In the genomic region with DNA sequence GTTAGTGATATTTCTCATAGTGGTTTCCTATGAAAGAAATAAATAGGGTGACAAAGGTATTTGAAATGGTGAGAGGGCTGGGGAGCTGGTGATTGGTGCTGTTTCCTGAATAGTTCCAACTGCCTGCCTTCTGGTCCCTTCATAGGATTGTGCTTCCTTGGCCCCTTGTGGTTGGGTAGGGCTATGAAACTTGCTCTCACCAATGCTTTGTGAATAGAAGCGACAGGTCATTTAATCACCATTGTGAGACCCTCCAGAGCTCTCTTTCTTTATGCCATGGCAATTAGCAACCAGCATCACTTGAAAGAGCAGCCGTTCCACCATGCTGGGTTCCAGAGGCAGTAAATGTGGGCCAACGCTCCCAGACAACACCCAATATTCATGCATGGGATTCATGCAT, we compare ENCODE assay signal across 21 cellular contexts. TPM values are rescaled to one million over a fixed set of nuclear protein-coding genes. Genes with fewer than 3 reads are reported as not detected.
A peak's percentile ranks its signal among the peaks of the same experiment; 100 is the strongest.
DNase-seq lines count a peak whose midpoint lies in the region; ATAC-seq, FAIRE-seq and TF ChIP-seq lines count a peak whose summit lies in the region.
"Had no signal": no experiment of that assay in that cellular context is flagged by ENCODE, and none has a peak within 500 bp of the region (broad histone marks: within the 10 kb centered on the region; RNA-seq: fewer than 3 reads in every experiment).

No MANE protein-coding gene starts in this region.

- H4K8ac ChIP-seq in neuronal stem cell (ENCODE audit: low read depth, low read length): no peak overlapping the region

- H4K20me1 ChIP-seq in HepG2 (ENCODE audit: insufficient read depth, low read length) (no peaks in the 10 kb centered on the region), K562 (replicated peaks; ENCODE audit: control insufficient read depth, insufficient read depth, low read length) (no peaks in the 10 kb centered on the region)
- H4K20me1 ChIP-seq: BLaER1 had no signal

- H3K79me1 ChIP-seq in neuronal stem cell (ENCODE audit: low read depth, low read length): no peaks in the 10 kb centered on the region

- peak overlapping the region; percentile 35 for H3K18ac ChIP-seq in neuronal stem cell (ENCODE audit: low read length)

- no peak overlapping the region for H3K4me2 ChIP-seq in HepG2 (ENCODE audit: low read depth, low read length)
- H3K4me2 ChIP-seq in K562 (ENCODE audit: insufficient read depth, low read length): no peak overlapping the region
- no peak overlapping the region for H3K4me2 ChIP-seq in neuronal stem cell (ENCODE audit: insufficient read depth, low read length, poor library complexity, severe bottlenecking)
- H3K4me2 ChIP-seq: BLaER1 had no signal

- peak; percentile 53 for ATAC-seq in HepG2
- no peak for ATAC-seq in right lobe of liver
- peak; percentile 47; the same call in 1 of the 3 replicates for ATAC-seq in K562
- ATAC-seq: GM12878 had no signal

- H2AFZ ChIP-seq in HepG2 (ENCODE audit: low read length) (no peak overlapping the region), K562 (ENCODE audit: low read depth, low read length) (no peak overlapping the region), neuronal stem cell (ENCODE audit: low read length) (no peak overlapping the region)

- no peak for TF ChIP-seq POLR2A in HepG2 (IDR thresholded peaks at IDR 0.05; ENCODE audit: insufficient read depth in 1 of 2, low read depth in 2 of 2, low read length in 2 of 2)
- TF ChIP-seq POLR2A in right lobe of liver (IDR thresholded peaks at IDR 0.05): no peak
- TF ChIP-seq POLR2A in K562 (conservative IDR thresholded peaks at IDR 0.05): no peak

- WGBS in HepG2 (ENCODE audit: low lambda C conversion rate): 3% methylated on average over 3 of the region's 3 CpGs
- no CpG with 5 or more reads among the region's 3 CpGs for WGBS in right lobe of liver (ENCODE audit: insufficient coverage, low coverage, low lambda C conversion rate, missing lambda C conversion rate)
- 0% methylated on average over 3 of the region's 3 CpGs for WGBS in K562 (ENCODE audit: insufficient coverage, low coverage, missing lambda C conversion rate)
- no CpG with 5 or more reads among the region's 3 CpGs for WGBS in neuronal stem cell (ENCODE audit: extremely low coverage in 2 of 2, insufficient read length in 2 of 2, insufficient replicate concordance in 1 of 2), 2 donors

- BruUV-seq in HepG2 (replicated peaks; lab: Mats Ljungman, UMichigan) (no TSS peak), K562 (replicated peaks; lab: Mats Ljungman, UMichigan) (no TSS peak)

- H3K4ac ChIP-seq in neuronal stem cell (ENCODE audit: low read length): no peak overlapping the region

- H3K9me1 ChIP-seq in K562 (ENCODE audit: control insufficient read depth, insufficient read depth, low read length): no peaks in the 10 kb centered on the region

- H3K4me1 ChIP-seq in HepG2 (ENCODE audit: insufficient read depth, low read length) (peaks cover 8% of the 10 kb centered on the region; the same call in 1 of the 2 replicates), right lobe of liver (no peaks in the 10 kb centered on the region), K562 (replicated peaks in 1 of 2; ENCODE audit: control insufficient read depth in 2 of 2, insufficient read depth in 2 of 2, low read length in 2 of 2) (no peaks in the 10 kb centered on the region), neuronal stem cell (ENCODE audit: control insufficient read depth in 2 of 2, insufficient read depth in 1 of 2, low read depth in 1 of 2, low read length in 2 of 2) (peaks cover 0 to 4% of the 10 kb centered on the region in 2 donors)
- H3K4me1 ChIP-seq: BLaER1 had no signal

- H3K14ac ChIP-seq in neuronal stem cell (ENCODE audit: low read length): no peak overlapping the region

- no peak overlapping the region for H2BK15ac ChIP-seq in neuronal stem cell (ENCODE audit: low read length)

- intact Hi-C loops in HepG2 (cut with micrococcal nuclease; ENCODE audit: unreplicated experiment): no loop called here
- intact Hi-C loops in right lobe of liver (cut with DNase I): no loop called here
- intact Hi-C loops in K562 (cut with micrococcal nuclease): no loop called here

- H2AK5ac ChIP-seq in neuronal stem cell (ENCODE audit: low read depth, low read length): no peak overlapping the region

- TF ChIP-seq EP300 in HepG2 (IDR thresholded peaks at IDR 0.05; ENCODE audit: low read depth in 2 of 2, low read length in 2 of 2): no peak
- TF ChIP-seq EP300 in HepG2 (CRISPR knock-in tag; IDR thresholded peaks at IDR 0.05; ENCODE audit: borderline replicate concordance): no peak
- TF ChIP-seq EP300 in K562 (IDR thresholded peaks at IDR 0.05; ENCODE audit: low read length): no peak

- H2BK120ac ChIP-seq in neuronal stem cell (ENCODE audit: low read depth, low read length): no peak overlapping the region

- peak overlapping the region; percentile 26 for H3K23ac ChIP-seq in neuronal stem cell (ENCODE audit: low read depth, low read length, poor library complexity)

- no peaks in the 10 kb centered on the region for H3K27me3 ChIP-seq in HepG2 (ENCODE audit: control insufficient read depth in 1 of 2, insufficient read depth in 2 of 2, low read length in 2 of 2)
- no peaks in the 10 kb centered on the region for H3K27me3 ChIP-seq in right lobe of liver
- H3K27me3 ChIP-seq in K562 (ENCODE audit: control insufficient read depth in 2 of 2, insufficient read depth in 2 of 2, low read length in 2 of 2): peaks cover 0 to 4% of the 10 kb centered on the region in 2 experiments; a peak in 2 of 5 replicates
- H3K27me3 ChIP-seq in neuronal stem cell (ENCODE audit: control insufficient read depth in 3 of 3, insufficient read depth in 3 of 3, low read depth in 1 of 3, low read length in 3 of 3): peaks cover 0 to 5% (median 0%) of the 10 kb centered on the region in 3 experiments
- H3K27me3 ChIP-seq: BLaER1 had no signal

- TF ChIP-seq CTCF in HepG2 (CRISPR knock-in tag; IDR thresholded peaks at IDR 0.05) (no peak), right lobe of liver (IDR thresholded peaks at IDR 0.05) (no peak), K562 (IDR thresholded peaks at IDR 0.05 in 2 of 3, conservative IDR thresholded peaks at IDR 0.05 in 1 of 3; ENCODE audit: insufficient read depth in 2 of 3, low read depth in 1 of 3, low read length in 3 of 3) (no peak)

- H2BK12ac ChIP-seq in neuronal stem cell (ENCODE audit: low read length): no peak overlapping the region

- H3K36me3 ChIP-seq in HepG2 (replicated peaks in 1 of 2; ENCODE audit: control insufficient read depth in 1 of 2, insufficient read depth in 2 of 2, low read length in 2 of 2): no peaks in the 10 kb centered on the region
- no peaks in the 10 kb centered on the region for H3K36me3 ChIP-seq in right lobe of liver
- no peaks in the 10 kb centered on the region for H3K36me3 ChIP-seq in K562 (ENCODE audit: control insufficient read depth, insufficient read depth, low read length)
- H3K36me3 ChIP-seq in neuronal stem cell (replicated peaks in 1 of 2; ENCODE audit: control insufficient read depth in 2 of 2, insufficient read depth in 2 of 2, low read length in 2 of 2): no peaks in the 10 kb centered on the region
- H3K36me3 ChIP-seq: BLaER1 had no signal

- no peak overlapping the region for H3K27ac ChIP-seq in HepG2 (ENCODE audit: extremely low read length, insufficient read depth, low read length)
- no peak overlapping the region for H3K27ac ChIP-seq in right lobe of liver
- H3K27ac ChIP-seq in K562 (ENCODE audit: extremely low read depth, low read depth, low read length): no peak overlapping the region
- H3K27ac ChIP-seq in neuronal stem cell (replicated peaks; ENCODE audit: low read length): no peak overlapping the region
- H3K27ac ChIP-seq: BLaER1, HL-60 had no signal

- no peak for DNase-seq in HepG2 (ENCODE audit: low spot score)
- no peak for DNase-seq in right lobe of liver
- no peak for DNase-seq in K562 (ENCODE audit: extremely low read depth in 1 of 4, low spot score in 3 of 4)
- no peak for DNase-seq in neuronal stem cell (ENCODE audit: low spot score)
- no peak for DNase-seq in NCI-H748 treated with DMSO at 0.1 percent for 48 hours (lab: John Stamatoyannopoulos, UW)
- no peak for DNase-seq in activated gamma-delta T cell (lab: John Stamatoyannopoulos, UW)
- no peak for DNase-seq in effector CD8-positive, alpha-beta T cell (lab: John Stamatoyannopoulos, UW)
- DNase-seq: 8988T; CD4-positive, alpha-beta memory T cell; DMS79 treated with DMSO at 0.1 percent for 48 hours; HCEC 1CT; HFFc6 had no signal

- no peak overlapping the region for H2BK5ac ChIP-seq in neuronal stem cell (ENCODE audit: low read length)

- H3K79me2 ChIP-seq in HepG2 (ENCODE audit: insufficient read depth, low read length) (no peaks in the 10 kb centered on the region), K562 (ENCODE audit: control insufficient read depth, insufficient read depth, low read length) (no peaks in the 10 kb centered on the region)

- FAIRE-seq in HepG2 (lab: Jason Lieb, UNC) (no peak), K562 (lab: Jason Lieb, UNC) (no peak)
- FAIRE-seq: GM12878 had no signal

- TF ChIP-seq RAD21 in HepG2 (CRISPR knock-in tag; IDR thresholded peaks at IDR 0.05): no peak
- no peak for TF ChIP-seq RAD21 in K562 (CRISPR knock-in tag; conservative IDR thresholded peaks at IDR 0.05 in 1 of 2, IDR thresholded peaks at IDR 0.05 in 1 of 2)

- no peaks in the 10 kb centered on the region for H3K9me3 ChIP-seq in HepG2 (ENCODE audit: low read length)
- no peaks in the 10 kb centered on the region for H3K9me3 ChIP-seq in right lobe of liver
- H3K9me3 ChIP-seq in K562 (replicated peaks; ENCODE audit: control insufficient read depth, insufficient read depth, low read depth, low read length): no peaks in the 10 kb centered on the region
- H3K9me3 ChIP-seq in neuronal stem cell (replicated peaks in 1 of 2; ENCODE audit: control insufficient read depth in 2 of 2, insufficient read depth in 1 of 2, low read depth in 1 of 2, low read length in 2 of 2): peaks cover 0 to 3% of the 10 kb centered on the region in 2 donors
- H3K9me3 ChIP-seq: BLaER1 had no signal

- H4K91ac ChIP-seq in neuronal stem cell (ENCODE audit: low read depth, low read length, poor library complexity): no peak overlapping the region

- H3K4me3 ChIP-seq in HepG2 (replicated peaks in 1 of 3; ENCODE audit: insufficient read depth in 1 of 3, low read depth in 2 of 3, low read length in 3 of 3) (no peak overlapping the region), right lobe of liver (no peak overlapping the region), K562 (no peak overlapping the region), neuronal stem cell (ENCODE audit: low read length in 2 of 2) (no peak overlapping the region)
- H3K4me3 ChIP-seq: BLaER1, GM12878 had no signal

- CTCF ChIA-PET in HepG2 (lab: Yijun Ruan, JAX; ENCODE audit: low intra/inter-chr PET ratio, low total read pairs) (no interaction called here), K562 (lab: Yijun Ruan, JAX; ENCODE audit: low intra/inter-chr PET ratio) (no interaction called here)

- in situ Hi-C loops in HepG2 (cut with HindIII; ENCODE audit: extremely low pct_ligation_motif_present, low pct_unique_long_range_greater_than_20kb): no loop called here
- in situ Hi-C loops in K562 (cut with MboI): no loop called here

- POLR2A ChIA-PET in HepG2 (lab: Yijun Ruan, JAX): no interaction called here
- POLR2A ChIA-PET in K562 (lab: Yijun Ruan, JAX): no interaction called here

- H3K9ac ChIP-seq in HepG2 (ENCODE audit: insufficient read depth, low read depth, low read length): no peak overlapping the region
- no peak overlapping the region for H3K9ac ChIP-seq in K562 (ENCODE audit: insufficient read depth in 1 of 2, low read depth in 2 of 2, low read length in 2 of 2)
- H3K9ac ChIP-seq in neuronal stem cell (ENCODE audit: low read depth, low read length, poor library complexity): no peak overlapping the region
- H3K9ac ChIP-seq: BLaER1 had no signal

RNA-seq across cellular contexts. Expression of gene WWOX, which starts 23.7 kb away (rescaled TPM):
- total RNA-seq in HepG2 (2016; rRNA removed; fragmentation: Illumina TruSeq; extraction: Trizol) (37.4 and 38.4 TPM in 2 replicates), right lobe of liver (10 to 100 TPM; 13.0 to 24.3 (median 16.5) TPM), K562 (2014; rRNA removed) (17.3 and 22.7 TPM in 2 replicates), K562 (2014; rRNA removed; fragmentation: Illumina TruSeq; extraction: Trizol) (8.1 and 11.8 TPM in 2 replicates), K562 (2015; rRNA removed; fragmentation: Illumina TruSeq; extraction: Trizol) (15.0 and 18.6 TPM in 2 replicates), K562 (2021) (10.3 and 10.8 TPM in 2 replicates)
- 28.6 and 30.1 TPM in 2 replicates for total RNA-seq in HepG2 (2016; cell fraction: cytosol; rRNA removed; fragmentation: Illumina TruSeq; extraction: Trizol; ENCODE audit: low read depth)
- total RNA-seq in HepG2 (2016; cell fraction: insoluble cytoplasmic fraction; rRNA removed; fragmentation: Illumina TruSeq; extraction: Trizol): 33.0 and 44.5 TPM in 2 replicates
- total RNA-seq in HepG2 (2016; cell fraction: membrane; rRNA removed; fragmentation: Illumina TruSeq; extraction: Trizol): 27.1 and 28.3 TPM in 2 replicates
- total RNA-seq in HepG2 (2016; cell fraction: nucleus; rRNA removed; fragmentation: Illumina TruSeq; extraction: Trizol): 57.3 and 68.9 TPM in 2 replicates
- polyA plus RNA-seq in HepG2 (2011; rRNA removed) (9.1 and 9.2 TPM in 2 replicates), K562 (2011; rRNA removed) (6.5 and 6.6 TPM in 2 replicates), K562 (2014; fragmentation: Illumina TruSeq; extraction: Trizol) (6.0 and 12.8 TPM in 2 replicates), K562 (2014; fragmentation: Nextera tagmentation; extraction: Ambion mirVana) (1 to 10 TPM; 1.6 to 1.7 TPM), K562 (2014; rRNA removed) (9.4 and 10.8 TPM in 2 replicates)
- 10.3 and 11.0 TPM in 2 replicates for polyA plus RNA-seq in HepG2 (2011; cell fraction: cytosol; rRNA removed)
- 13.4 and 16.3 TPM in 2 replicates for polyA plus RNA-seq in HepG2 (2011; cell fraction: nucleus; rRNA removed)
- 12.3 and 16.1 TPM in 2 replicates for polyA plus RNA-seq in HepG2 (2012)
- polyA plus RNA-seq in HepG2 (2016; cell fraction: cytosol; fragmentation: Illumina TruSeq; extraction: Trizol; ENCODE audit: low read depth): 19.9 and 21.6 TPM in 2 replicates
- 30.1 and 30.5 TPM in 2 replicates for polyA plus RNA-seq in HepG2 (2016; cell fraction: insoluble cytoplasmic fraction; fragmentation: Illumina TruSeq; extraction: Trizol; ENCODE audit: low read depth)
- polyA plus RNA-seq in HepG2 (2016; cell fraction: membrane; fragmentation: Illumina TruSeq; extraction: Trizol; ENCODE audit: low read depth): 18.9 and 20.9 TPM in 2 replicates
- polyA plus RNA-seq in HepG2 (2016; cell fraction: nucleus; fragmentation: Illumina TruSeq; extraction: Trizol; ENCODE audit: insufficient read depth, low read depth): 21.5 and 23.3 TPM in 2 replicates
- polyA minus RNA-seq in HepG2 (2011; rRNA and poly(A)+ RNA removed; ENCODE audit: low replicate concordance): 10.8 and 21.8 TPM in 2 replicates
- 7.3 and 12.1 TPM in 2 replicates for polyA minus RNA-seq in HepG2 (2011; cell fraction: cytosol; rRNA and poly(A)+ RNA removed)
- polyA minus RNA-seq in HepG2 (2011; cell fraction: nucleus; rRNA and poly(A)+ RNA removed): 38.3 and 50.0 TPM in 2 replicates
- total RNA-seq in K562 (2011; cell fraction: chromatin; rRNA removed; ENCODE audit: low replicate concordance): 22.7 and 30.6 TPM in 2 replicates
- total RNA-seq in K562 (2011; cell fraction: nucleolus; rRNA removed): 22.2 and 28.2 TPM in 2 replicates
- total RNA-seq in K562 (2011; cell fraction: nucleoplasm; rRNA removed): 23.4 and 25.7 TPM in 2 replicates
- polyA plus RNA-seq in K562 (2011; cell fraction: cytosol; rRNA removed): 5.2 and 6.2 TPM in 2 replicates
- 6.6 and 12.3 TPM in 2 replicates for polyA plus RNA-seq in K562 (2011; cell fraction: nucleus; rRNA removed)
- polyA plus RNA-seq in K562 (2012): 9.6 and 11.2 TPM in 2 replicates
- 10.3 and 10.4 TPM in 2 replicates for polyA minus RNA-seq in K562 (2011; rRNA and poly(A)+ RNA removed)
- polyA minus RNA-seq in K562 (2011; cell fraction: cytosol; rRNA and poly(A)+ RNA removed): 6.4 and 9.8 TPM in 2 replicates
- 24.5 and 31.0 TPM in 2 replicates for polyA minus RNA-seq in K562 (2011; cell fraction: nucleus; rRNA and poly(A)+ RNA removed)
- 29.3 TPM for polyA plus RNA-seq in neuronal stem cell (2013, experiment 1 of 2)
- polyA plus RNA-seq in neuronal stem cell (2013, experiment 2 of 2): 28.6 TPM

RNA-seq across cellular contexts. Expression of gene CLEC3A, which starts 53.5 kb away (rescaled TPM):
- total RNA-seq in HepG2 (2016; rRNA removed; fragmentation: Illumina TruSeq; extraction: Trizol): not detected in 2 replicates
- not detected in 2 replicates for total RNA-seq in HepG2 (2016; cell fraction: cytosol; rRNA removed; fragmentation: Illumina TruSeq; extraction: Trizol; ENCODE audit: low read depth)
- total RNA-seq in HepG2 (2016; cell fraction: insoluble cytoplasmic fraction; rRNA removed; fragmentation: Illumina TruSeq; extraction: Trizol): not detected in 2 replicates
- total RNA-seq in HepG2 (2016; cell fraction: membrane; rRNA removed; fragmentation: Illumina TruSeq; extraction: Trizol): not detected in 2 replicates
- total RNA-seq in HepG2 (2016; cell fraction: nucleus; rRNA removed; fragmentation: Illumina TruSeq; extraction: Trizol): not detected in 2 replicates
- not detected in 2 replicates for polyA plus RNA-seq in HepG2 (2011; rRNA removed)
- not detected in 2 replicates for polyA plus RNA-seq in HepG2 (2011; cell fraction: cytosol; rRNA removed)
- polyA plus RNA-seq in HepG2 (2011; cell fraction: nucleus; rRNA removed): not detected in 2 replicates
- polyA plus RNA-seq in HepG2 (2012): not detected in 2 replicates
- polyA plus RNA-seq in HepG2 (2016; cell fraction: cytosol; fragmentation: Illumina TruSeq; extraction: Trizol; ENCODE audit: low read depth): not detected in 2 replicates
- polyA plus RNA-seq in HepG2 (2016; cell fraction: insoluble cytoplasmic fraction; fragmentation: Illumina TruSeq; extraction: Trizol; ENCODE audit: low read depth): not detected in 2 replicates
- not detected in 2 replicates for polyA plus RNA-seq in HepG2 (2016; cell fraction: membrane; fragmentation: Illumina TruSeq; extraction: Trizol; ENCODE audit: low read depth)
- polyA plus RNA-seq in HepG2 (2016; cell fraction: nucleus; fragmentation: Illumina TruSeq; extraction: Trizol; ENCODE audit: insufficient read depth, low read depth): not detected in 2 replicates
- polyA minus RNA-seq in HepG2 (2011; rRNA and poly(A)+ RNA removed; ENCODE audit: low replicate concordance): not detected in 2 replicates
- not detected in 2 replicates for polyA minus RNA-seq in HepG2 (2011; cell fraction: cytosol; rRNA and poly(A)+ RNA removed)
- not detected in 2 replicates for polyA minus RNA-seq in HepG2 (2011; cell fraction: nucleus; rRNA and poly(A)+ RNA removed)
- not detected for total RNA-seq in right lobe of liver
- not detected in 2 replicates for total RNA-seq in K562 (2011; cell fraction: chromatin; rRNA removed; ENCODE audit: low replicate concordance)
- total RNA-seq in K562 (2011; cell fraction: nucleolus; rRNA removed): not detected in 2 replicates
- total RNA-seq in K562 (2011; cell fraction: nucleoplasm; rRNA removed): not detected in 2 replicates
- not detected in 2 replicates for total RNA-seq in K562 (2014; rRNA removed)
- not detected in 2 replicates for total RNA-seq in K562 (2014; rRNA removed; fragmentation: Illumina TruSeq; extraction: Trizol)
- not detected in 2 replicates for total RNA-seq in K562 (2015; rRNA removed; fragmentation: Illumina TruSeq; extraction: Trizol)
- not detected in 2 replicates for total RNA-seq in K562 (2021)
- not detected in 2 replicates for polyA plus RNA-seq in K562 (2011; rRNA removed)
- polyA plus RNA-seq in K562 (2011; cell fraction: cytosol; rRNA removed): not detected in 2 replicates
- not detected in 2 replicates for polyA plus RNA-seq in K562 (2011; cell fraction: nucleus; rRNA removed)
- not detected in 2 replicates for polyA plus RNA-seq in K562 (2012)
- not detected in 2 replicates for polyA plus RNA-seq in K562 (2014; fragmentation: Illumina TruSeq; extraction: Trizol)
- not detected for polyA plus RNA-seq in K562 (2014; fragmentation: Nextera tagmentation; extraction: Ambion mirVana)
- not detected in 2 replicates for polyA plus RNA-seq in K562 (2014; rRNA removed)
- not detected in 2 replicates for polyA minus RNA-seq in K562 (2011; rRNA and poly(A)+ RNA removed)
- not detected in 2 replicates for polyA minus RNA-seq in K562 (2011; cell fraction: cytosol; rRNA and poly(A)+ RNA removed)
- polyA minus RNA-seq in K562 (2011; cell fraction: nucleus; rRNA and poly(A)+ RNA removed): not detected in 2 replicates
- polyA plus RNA-seq in neuronal stem cell (2013, experiment 1 of 2): 0.03 TPM
- polyA plus RNA-seq in neuronal stem cell (2013, experiment 2 of 2): not detected
- total RNA-seq: A673; CD4-positive, alpha-beta memory T cell; G401; GM12878; HFFc6; HT1080 had no signal
- polyA plus RNA-seq: AG04450; CD14-positive monocyte; CD4-positive, alpha-beta memory T cell; GM12878; IgD-negative memory B cell had no signal

Comparison
In these comparisons a context has a peak if more than half of its experiments do, and no peak if none do; other contexts are left out.
1. ATAC-seq: peak in HepG2 (single experiment) and K562 (single experiment); none in right lobe of liver (0 of 4).